ENCODE assay signal across 7 cellular contexts in the genomic region with DNA sequence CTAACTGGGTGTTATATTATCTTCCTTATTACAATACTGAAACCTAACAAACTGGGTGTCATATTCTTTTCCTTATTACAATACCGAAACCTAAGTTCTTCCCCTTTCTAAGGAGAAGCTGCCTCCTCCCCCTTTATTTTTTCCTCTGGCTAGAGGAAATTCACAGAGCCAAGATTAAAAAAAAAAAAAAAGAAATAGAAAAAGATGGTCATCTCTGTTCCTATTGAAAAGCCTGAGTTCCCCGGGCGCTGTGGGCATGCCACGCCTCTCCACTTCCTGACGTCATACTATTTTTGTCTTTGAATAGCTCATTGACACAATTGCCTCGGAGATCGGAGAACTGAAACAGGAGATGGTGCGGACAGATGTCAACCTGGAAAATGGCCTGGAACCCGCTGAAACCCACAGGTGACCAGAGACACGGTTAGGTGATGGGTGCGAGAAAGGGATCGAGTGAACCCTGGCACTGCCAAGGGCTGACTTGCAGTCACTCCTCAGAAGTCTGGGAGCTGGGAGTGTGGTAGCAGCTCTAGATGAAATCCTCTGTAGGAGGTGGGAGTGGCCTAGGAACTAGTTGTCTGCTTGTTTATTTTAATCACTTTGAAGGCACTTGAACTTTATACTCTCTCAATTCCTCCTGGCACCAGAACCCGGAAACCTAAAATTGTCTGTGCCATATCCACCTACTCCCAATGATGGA.
DNase-seq lines count a peak whose midpoint lies in the region; ATAC-seq and FAIRE-seq lines count a peak whose summit lies in the region.

No MANE protein-coding gene starts in this region.

- peak; percentile 43 to 53 for ATAC-seq in left cardiac atrium

- H3K9me3 Mint-ChIP-seq in activated CD4-positive, alpha-beta T cell treated with anti-CD3 and anti-CD28 coated beads, Interleukin-2, amount 10 ng/mL, durations not matched to agents 24 days and 14 days = no peaks in the 10 kb centered on the region

- peaks cover 0 to 8% of the 10 kb centered on the region in 2 donors for H3K4me1 ChIP-seq in small intestine (ENCODE audit: control insufficient read depth in 2 of 2, insufficient read depth in 1 of 2, low read depth in 1 of 2, low read length in 1 of 2)

- H3K9me3 ChIP-seq in small intestine (ENCODE audit: control insufficient read depth, low read depth) = no peaks in the 10 kb centered on the region

- peak overlapping the region in 1 of 2 donors; percentile 39 for H3K4me3 ChIP-seq in small intestine (ENCODE audit: low read depth in 1 of 2, low read length in 2 of 2)
- no peak overlapping the region for H3K4me3 ChIP-seq in H7 (ENCODE audit: insufficient read depth, low read depth, low read length)

- H3K36me3 Mint-ChIP-seq in activated CD4-positive, alpha-beta T cell treated with anti-CD3 and anti-CD28 coated beads, Interleukin-2, amount 10 ng/mL, durations not matched to agents 24 days and 14 days (ENCODE audit: low read depth) = no peaks in the 10 kb centered on the region

- H3K27ac Mint-ChIP-seq in activated CD4-positive, alpha-beta T cell treated with anti-CD3 and anti-CD28 coated beads, Interleukin-2, amount 10 ng/mL, durations not matched to agents 24 days and 14 days = no peak overlapping the region

- H3K27me3 Mint-ChIP-seq in activated CD4-positive, alpha-beta T cell treated with anti-CD3 and anti-CD28 coated beads, Interleukin-2, amount 10 ng/mL, durations not matched to agents 24 days and 14 days = peaks cover 42% of the 10 kb centered on the region

- peak; percentile 6 for DNase-seq in KG1 (lab: John Stamatoyannopoulos, UW)
- DNase-seq in SHP77 (lab: John Stamatoyannopoulos, UW) = peak; percentile 6 to 28
- peak; percentile 72 for DNase-seq in left cardiac atrium
- peak; percentile 96 for DNase-seq in small intestine
- no peak for DNase-seq in H7
- DNase-seq in activated CD4-positive, alpha-beta T cell treated with anti-CD3 and anti-CD28 coated beads, Interleukin-2, amount 10 ng/mL, durations not matched to agents 24 days and 14 days = no peak
- no peak for DNase-seq in islet precursor cell

- H3K27me3 ChIP-seq in small intestine (ENCODE audit: control insufficient read depth in 2 of 2, insufficient read depth in 2 of 2, low read length in 2 of 2) = no peaks in the 10 kb centered on the region
- H3K27me3 ChIP-seq in H7 (ENCODE audit: control insufficient read depth, insufficient read depth, low read length) = no peaks in the 10 kb centered on the region

- 17 to 34% (median 28%) methylated on average over 13 of the region's 13 CpGs for WGBS in small intestine, 3 donors

- peak overlapping the region; percentile 62 to 92 for H3K27ac ChIP-seq in small intestine (ENCODE audit: low read depth in 1 of 2, low read length in 1 of 2)

- H3K4me3 Mint-ChIP-seq in activated CD4-positive, alpha-beta T cell treated with anti-CD3 and anti-CD28 coated beads, Interleukin-2, amount 10 ng/mL, durations not matched to agents 24 days and 14 days = no peak overlapping the region

- no peak for FAIRE-seq in small intestine (lab: Jason Lieb, UNC)

- intact Hi-C loops in left cardiac atrium (cut with DNase I) = loop anchor here in 1 of 2 donors (5.0 kb wide), 1 partner anchor 37 kb away; no protein-coding TSS in a partner anchor
- intact Hi-C loops in activated CD4-positive, alpha-beta T cell treated with anti-CD3 and anti-CD28 coated beads, Interleukin-2, amount 10 ng/mL, durations not matched to agents 24 days and 14 days (cut with micrococcal nuclease) = no loop called here

- H3K36me3 ChIP-seq in small intestine (ENCODE audit: control insufficient read depth in 2 of 2, insufficient read depth in 2 of 2, low read length in 2 of 2) = peaks cover 0 to 2% of the 10 kb centered on the region in 2 donors
- no peaks in the 10 kb centered on the region for H3K36me3 ChIP-seq in H7 (replicated peaks; ENCODE audit: control insufficient read depth, insufficient read depth, low read length)

- peaks cover 16% of the 10 kb centered on the region for H3K4me1 Mint-ChIP-seq in activated CD4-positive, alpha-beta T cell treated with anti-CD3 and anti-CD28 coated beads, Interleukin-2, amount 10 ng/mL, durations not matched to agents 24 days and 14 days

Comparison
In these comparisons a context has a peak if more than half of its experiments do, and no peak if none do; other contexts are left out.
1. DNase-seq: peak in KG1 (single experiment), SHP77 (2 of 2), left cardiac atrium (single experiment) and small intestine (single experiment); none in H7 (single experiment), activated CD4-positive, alpha-beta T cell treated with anti-CD3 and anti-CD28 coated beads, Interleukin-2, amount 10 ng/mL, durations not matched to agents 24 days and 14 days (single experiment) and islet precursor cell (single experiment).